13 cellular contexts compared by ENCODE assay signal in genomic region chr6:15956205-15957106, GRCh38.
A peak's percentile ranks its signal among the peaks of the same experiment; 100 is the strongest.
DNase-seq lines count a peak whose midpoint lies in the region; ATAC-seq, FAIRE-seq and TF ChIP-seq lines count a peak whose summit lies in the region.
"Had no signal": no experiment of that assay in that cellular context is flagged by ENCODE, and none has a peak within 500 bp of the region (broad histone marks: within the 10 kb centered on the region; RNA-seq: fewer than 3 reads in every experiment).

No MANE protein-coding gene starts in this region.

- TF ChIP-seq CTCF in endothelial cell of umbilical vein (IDR thresholded peaks at IDR 0.05; ENCODE audit: extremely low read depth in 1 of 2, insufficient read depth in 1 of 2, low read depth in 1 of 2, low read length in 2 of 2) (no peak), mesothelial cell of epicardium (IDR thresholded peaks at IDR 0.05; ENCODE audit: unreplicated experiment) (no peak)

- peaks cover 21% of the 10 kb centered on the region for H3K4me1 ChIP-seq in endothelial cell of umbilical vein (ENCODE audit: control insufficient read depth, extremely low read depth, insufficient read depth, low read length)

- DNase-seq in HT1080 (ENCODE audit: low read depth) (peak; percentile 20), OCI-M1 (lab: John Stamatoyannopoulos, UW) (peak; percentile 30), endothelial cell of umbilical vein (ENCODE audit: low read depth, low spot score) (peak; percentile 50), sciatic nerve (ENCODE audit: low spot score) (no peak), amniotic stem cell (lab: John Stamatoyannopoulos, UW) (no peak), CD1c-positive myeloid dendritic cell (ENCODE audit: extremely low spot score) (no peak), mesothelial cell of epicardium (ENCODE audit: low spot score in 2 of 2, unreplicated experiment in 2 of 2) (no peak)
- DNase-seq: dorsolateral prefrontal cortex, foreskin keratinocyte, NCI-H446 had no signal

- intact Hi-C loops in endothelial cell of umbilical vein (cut with micrococcal nuclease), result no loop called here
- intact Hi-C loops in sciatic nerve (cut with DNase I), result no loop called here

- POLR2A ChIA-PET in endothelial cell of umbilical vein (lab: Charles Lee), result interaction anchor here (1.5 kb wide), 1 partner anchor 172 kb away, joined by 5 read pairs; the partner anchor contains the start of gene MYLIP

- TF ChIP-seq POLR2A in endothelial cell of umbilical vein (IDR thresholded peaks at IDR 0.05; ENCODE audit: low read depth, low read length), result no peak

- FAIRE-seq in endothelial cell of umbilical vein (lab: Jason Lieb, UNC), result peak; percentile 53

- H2AFZ ChIP-seq in endothelial cell of umbilical vein (ENCODE audit: low read depth, low read length), result no peak overlapping the region

- H3K79me2 ChIP-seq in endothelial cell of umbilical vein (ENCODE audit: control insufficient read depth, insufficient read depth, low read length), result no peaks in the 10 kb centered on the region

- H3K27ac Mint-ChIP-seq in mesothelial cell of epicardium, result no peak overlapping the region
- H3K27ac Mint-ChIP-seq: WTC11 had no signal

- dilution Hi-C loops in endothelial cell of umbilical vein (cut with MboI; ENCODE audit: extremely low pct_ligation_motif_present, low sequenced_read_pairs), result no loop called here

- no peaks in the 10 kb centered on the region for H3K36me3 ChIP-seq in endothelial cell of umbilical vein (ENCODE audit: control insufficient read depth in 2 of 2, extremely low read depth in 1 of 2, insufficient read depth in 2 of 2, low read length in 2 of 2)

- no peak overlapping the region for H3K4me3 ChIP-seq in endothelial cell of umbilical vein (replicated peaks in 1 of 3; ENCODE audit: insufficient read depth in 1 of 3, low read depth in 1 of 3, low read length in 3 of 3)
- H3K4me3 ChIP-seq: dorsolateral prefrontal cortex had no signal

- no peak overlapping the region for H3K4me2 ChIP-seq in endothelial cell of umbilical vein (ENCODE audit: insufficient read depth, low read length)

- no peak overlapping the region for H3K4me3 Mint-ChIP-seq in mesothelial cell of epicardium
- H3K4me3 Mint-ChIP-seq: WTC11 had no signal

- ATAC-seq in sciatic nerve (peak; percentile 85), GM21717 (IDR thresholded peaks at IDR 0.05; ENCODE audit: unreplicated experiment) (no peak)
- ATAC-seq: foreskin keratinocyte, WTC11 had no signal

- no peaks in the 10 kb centered on the region for H3K9me3 ChIP-seq in endothelial cell of umbilical vein (replicated peaks; ENCODE audit: control insufficient read depth, insufficient read depth, low read length)

- H3K9me1 ChIP-seq in endothelial cell of umbilical vein (replicated peaks; ENCODE audit: control insufficient read depth, extremely low read depth, insufficient read depth, low read length), result no peaks in the 10 kb centered on the region

- no peaks in the 10 kb centered on the region for H4K20me1 ChIP-seq in endothelial cell of umbilical vein (replicated peaks; ENCODE audit: control insufficient read depth, extremely low read depth, insufficient read depth, low read length)

- CTCF ChIA-PET in endothelial cell of umbilical vein (lab: Charles Lee), result no interaction called here

- no peak overlapping the region for H3K9ac ChIP-seq in endothelial cell of umbilical vein (replicated peaks; ENCODE audit: extremely low read depth, insufficient read depth, low read length)

- H3K27ac ChIP-seq in endothelial cell of umbilical vein (ENCODE audit: insufficient read depth, low read depth, low read length), result no peak overlapping the region
- H3K27ac ChIP-seq: dorsolateral prefrontal cortex, foreskin keratinocyte, HL-60 had no signal

- peaks cover 7% of the 10 kb centered on the region for H3K9me3 Mint-ChIP-seq in mesothelial cell of epicardium

- no peaks in the 10 kb centered on the region for H3K27me3 Mint-ChIP-seq in mesothelial cell of epicardium (ENCODE audit: low read depth)

- H3K27me3 ChIP-seq in endothelial cell of umbilical vein (ENCODE audit: control insufficient read depth in 2 of 2, insufficient read depth in 2 of 2, low read length in 2 of 2), result no peaks in the 10 kb centered on the region
- H3K27me3 ChIP-seq: foreskin keratinocyte had no signal

- BruUV-seq in endothelial cell of umbilical vein (replicated peaks; lab: Mats Ljungman, UMichigan), result no TSS peak

- H3K36me3 Mint-ChIP-seq in mesothelial cell of epicardium, result no peaks in the 10 kb centered on the region

- peaks cover 37% of the 10 kb centered on the region for H3K4me1 Mint-ChIP-seq in mesothelial cell of epicardium

TF ChIP-seq in endothelial cell of umbilical vein, 7 proteins besides CTCF, POLR2A, EP300 and RAD21:
- TF ChIP-seq FOS (IDR thresholded peaks at IDR 0.05; ENCODE audit: borderline replicate concordance, insufficient read depth, low read length) (no peak), MAX (IDR thresholded peaks at IDR 0.05; ENCODE audit: insufficient read depth, insufficient read length) (no peak), GATA2 (IDR thresholded peaks at IDR 0.05; ENCODE audit: insufficient read depth, insufficient read length, low read depth, low read length) (no peak), MYC (IDR thresholded peaks at IDR 0.05; ENCODE audit: low read depth, low read length) (no peak), EZH2 (IDR thresholded peaks at IDR 0.05; ENCODE audit: borderline replicate concordance, low read depth, low read length, severe bottlenecking) (no peak), POLR2AphosphoS5 (IDR thresholded peaks at IDR 0.05; ENCODE audit: insufficient read depth, low read depth, low read length) (no peak), JUN (IDR thresholded peaks at IDR 0.05; ENCODE audit: borderline replicate concordance, insufficient read depth, insufficient read length, low read depth) (no peak)
TF ChIP-seq in endothelial cell of umbilical vein: peak in this region for 0.

Comparison
In these comparisons a context has a peak if more than half of its experiments do, and no peak if none do; other contexts are left out.
1. DNase-seq: peak in HT1080 (single experiment), OCI-M1 (single experiment) and endothelial cell of umbilical vein (single experiment); none in sciatic nerve (single experiment), amniotic stem cell (single experiment), CD1c-positive myeloid dendritic cell (single experiment) and mesothelial cell of epicardium (0 of 2).